Comparison of ENCODE assay signal across 9 cellular contexts in genomic region chr10:8060010-8060703, GRCh38. TPM values are rescaled to one million over a fixed set of nuclear protein-coding genes. Genes with fewer than 3 reads are reported as not detected.
A peak's percentile ranks its signal among the peaks of the same experiment; 100 is the strongest.
DNase-seq lines count a peak whose midpoint lies in the region; ATAC-seq, FAIRE-seq and TF ChIP-seq lines count a peak whose summit lies in the region.
"Had no signal": no experiment of that assay in that cellular context is flagged by ENCODE, and none has a peak within 500 bp of the region (broad histone marks: within the 10 kb centered on the region; RNA-seq: fewer than 3 reads in every experiment).

No MANE protein-coding gene starts in this region.

- no peaks in the 10 kb centered on the region for H3K9me2 ChIP-seq in SK-N-SH

- H3K27me3 Mint-ChIP-seq in dendritic cell treated with granulocyte-macrophage colony-stimulating factor and Interleukin-4, amounts not matched to agents 40 ng/mL and 50 ng/mL, for 4 days = peaks cover 98% of the 10 kb centered on the region

- peaks cover 32% of the 10 kb centered on the region for H3F3A ChIP-seq in SK-N-SH (replicated peaks; ENCODE audit: insufficient read depth)

- DNase-seq in SK-N-SH = no peak
- peak in 1 of 2 donors; percentile 80 for DNase-seq in stimulated activated effector memory CD8-positive, alpha-beta T cell treated with anti-CD3 and anti-CD28 coated beads, Interleukin-12 subunit alpha, Interleukin-12 subunit beta, amount 100 ng/mL, for 72 hours (ENCODE audit: low spot score in 2 of 2)
- DNase-seq in COR-L47 (lab: John Stamatoyannopoulos, UW) = no peak
- no peak for DNase-seq in D341Med (ENCODE audit: low spot score)
- DNase-seq in frontal cortex (ENCODE audit: low spot score in 2 of 2) = no peak

- POLR2A ChIA-PET in SK-N-SH (lab: Yijun Ruan, JAX) = interaction anchor here (0.6 to 5.3 kb wide), 12 partner anchors 10 to 1179 kb away, joined by 3 to 33 read pairs (median 7); no protein-coding TSS in a partner anchor

- H3K27ac ChIP-seq in SK-N-SH (ENCODE audit: low read depth in 2 of 2, low read length in 1 of 2) = peak overlapping the region; percentile 96 to 98

- H3K4me1 ChIP-seq in SK-N-SH (ENCODE audit: control insufficient read depth in 1 of 2, insufficient read depth in 2 of 2, low read depth in 1 of 2, low read length in 1 of 2) = peaks cover 19 to 60% of the 10 kb centered on the region in 2 experiments

- WGBS in SK-N-SH (ENCODE audit: low lambda C conversion rate) = 21% methylated on average over 15 of the region's 15 CpGs

- H3K9me3 Mint-ChIP-seq in dendritic cell treated with granulocyte-macrophage colony-stimulating factor and Interleukin-4, amounts not matched to agents 40 ng/mL and 50 ng/mL, for 4 days = no peaks in the 10 kb centered on the region
- no peaks in the 10 kb centered on the region for H3K9me3 Mint-ChIP-seq in stimulated activated effector memory CD8-positive, alpha-beta T cell treated with anti-CD3 and anti-CD28 coated beads, Interleukin-12 subunit alpha, Interleukin-12 subunit beta, amount 100 ng/mL, for 72 hours

- no peak for FAIRE-seq in frontal cortex (lab: Jason Lieb, UNC)
- FAIRE-seq: islet of Langerhans had no signal

- H3K9me3 ChIP-seq in SK-N-SH = no peaks in the 10 kb centered on the region

- CTCF ChIA-PET in SK-N-SH (lab: Yijun Ruan, JAX) = interaction anchor here (0.5 to 2.4 kb wide), 15 partner anchors 9 to 1244 kb away, joined by 3 to 9 read pairs (median 3); no protein-coding TSS in a partner anchor

- ATAC-seq in GM18519 (IDR thresholded peaks at IDR 0.05; ENCODE audit: low FRiP score, unreplicated experiment) (peak; percentile 47), HG02623 (IDR thresholded peaks at IDR 0.05; ENCODE audit: unreplicated experiment) (peak; percentile 43)
- ATAC-seq in stimulated activated effector memory CD8-positive, alpha-beta T cell treated with anti-CD3 and anti-CD28 coated beads, Interleukin-12 subunit alpha, Interleukin-12 subunit beta, amount 100 ng/mL, for 72 hours = peak; percentile 51

- intact Hi-C loops in dendritic cell treated with granulocyte-macrophage colony-stimulating factor and Interleukin-4, amounts not matched to agents 40 ng/mL and 50 ng/mL, for 4 days (cut with micrococcal nuclease) = no loop called here

- H3K4me3 Mint-ChIP-seq in dendritic cell treated with granulocyte-macrophage colony-stimulating factor and Interleukin-4, amounts not matched to agents 40 ng/mL and 50 ng/mL, for 4 days = peak overlapping the region; percentile 33
- H3K4me3 Mint-ChIP-seq in stimulated activated effector memory CD8-positive, alpha-beta T cell treated with anti-CD3 and anti-CD28 coated beads, Interleukin-12 subunit alpha, Interleukin-12 subunit beta, amount 100 ng/mL, for 72 hours = peak overlapping the region; percentile 81

- H3K4me2 ChIP-seq in SK-N-SH = peak overlapping the region; percentile 98

- H3K27ac Mint-ChIP-seq in dendritic cell treated with granulocyte-macrophage colony-stimulating factor and Interleukin-4, amounts not matched to agents 40 ng/mL and 50 ng/mL, for 4 days = no peak overlapping the region
- peak overlapping the region; percentile 95 for H3K27ac Mint-ChIP-seq in stimulated activated effector memory CD8-positive, alpha-beta T cell treated with anti-CD3 and anti-CD28 coated beads, Interleukin-12 subunit alpha, Interleukin-12 subunit beta, amount 100 ng/mL, for 72 hours

- TF ChIP-seq RAD21 in SK-N-SH (IDR thresholded peaks at IDR 0.05; ENCODE audit: low read length) = peak; percentile 42

- peak overlapping the region; percentile 86 to 92 for H3K4me3 ChIP-seq in SK-N-SH (ENCODE audit: low read depth in 2 of 2, low read length in 1 of 2)

- H3K79me2 ChIP-seq in SK-N-SH (ENCODE audit: insufficient read depth) = peaks cover 100% of the 10 kb centered on the region

- H3K36me3 ChIP-seq in SK-N-SH (replicated peaks in 1 of 2; ENCODE audit: control insufficient read depth in 1 of 2, insufficient read depth in 2 of 2, low read length in 1 of 2) = peaks cover 68 to 72% of the 10 kb centered on the region in 2 experiments

- H3K9ac ChIP-seq in SK-N-SH = peak overlapping the region; percentile 96

- peak; percentile 28 to 85 for TF ChIP-seq EP300 in SK-N-SH (IDR thresholded peaks at IDR 0.05; ENCODE audit: borderline replicate concordance in 1 of 2, low read depth in 1 of 2, low read length in 1 of 2)

- no peak for TF ChIP-seq CTCF in SK-N-SH (IDR thresholded peaks at IDR 0.05)

- H2AFZ ChIP-seq in SK-N-SH (ENCODE audit: low read depth) = no peak overlapping the region

- H4K20me1 ChIP-seq in SK-N-SH (ENCODE audit: insufficient read depth) = peaks cover 49% of the 10 kb centered on the region

- H3K27me3 ChIP-seq in SK-N-SH (ENCODE audit: insufficient read depth) = no peaks in the 10 kb centered on the region

- H3K4me1 Mint-ChIP-seq in dendritic cell treated with granulocyte-macrophage colony-stimulating factor and Interleukin-4, amounts not matched to agents 40 ng/mL and 50 ng/mL, for 4 days (ENCODE audit: low read depth) = peaks cover 30% of the 10 kb centered on the region
- peaks cover 84% of the 10 kb centered on the region for H3K4me1 Mint-ChIP-seq in stimulated activated effector memory CD8-positive, alpha-beta T cell treated with anti-CD3 and anti-CD28 coated beads, Interleukin-12 subunit alpha, Interleukin-12 subunit beta, amount 100 ng/mL, for 72 hours

- H3K36me3 Mint-ChIP-seq in dendritic cell treated with granulocyte-macrophage colony-stimulating factor and Interleukin-4, amounts not matched to agents 40 ng/mL and 50 ng/mL, for 4 days (ENCODE audit: low read depth) = no peaks in the 10 kb centered on the region
- peaks cover 94% of the 10 kb centered on the region for H3K36me3 Mint-ChIP-seq in stimulated activated effector memory CD8-positive, alpha-beta T cell treated with anti-CD3 and anti-CD28 coated beads, Interleukin-12 subunit alpha, Interleukin-12 subunit beta, amount 100 ng/mL, for 72 hours

TF ChIP-seq in SK-N-SH, 30 proteins besides CTCF, POLR2A, EP300 and RAD21 (continues in another document):
- TF ChIP-seq SIN3A (IDR thresholded peaks at IDR 0.05; ENCODE audit: borderline replicate concordance, low read depth, low read length) = peak; percentile 69; the same call in 1 of the 2 replicates
- TF ChIP-seq POLR2AphosphoS5 (IDR thresholded peaks at IDR 0.05; ENCODE audit: low read depth, low read length) = peak; percentile 71; the same call in 1 of the 2 replicates
- TF ChIP-seq, protein P1, sequence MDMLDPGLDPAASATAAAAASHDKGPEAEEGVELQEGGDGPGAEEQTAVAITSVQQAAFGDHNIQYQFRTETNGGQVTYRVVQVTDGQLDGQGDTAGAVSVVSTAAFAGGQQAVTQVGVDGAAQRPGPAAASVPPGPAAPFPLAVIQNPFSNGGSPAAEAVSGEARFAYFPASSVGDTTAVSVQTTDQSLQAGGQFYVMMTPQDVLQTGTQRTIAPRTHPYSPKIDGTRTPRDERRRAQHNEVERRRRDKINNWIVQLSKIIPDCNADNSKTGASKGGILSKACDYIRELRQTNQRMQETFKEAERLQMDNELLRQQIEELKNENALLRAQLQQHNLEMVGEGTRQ (IDR thresholded peaks at IDR 0.05; ENCODE audit: borderline replicate concordance, low read depth, low read length) = no peak; the same call in 1 of the 2 replicates
- TF ChIP-seq TEAD4 (IDR thresholded peaks at IDR 0.05; ENCODE audit: borderline replicate concordance, insufficient read depth) = 0 out of 2 replicates have a peak, but pooled peaks have one; percentile 14
- peak; percentile 34; the same call in 1 of the 2 replicates for TF ChIP-seq TAF1 (IDR thresholded peaks at IDR 0.05; ENCODE audit: borderline replicate concordance, low read depth, low read length)
- TF ChIP-seq USF1 (IDR thresholded peaks at IDR 0.05; ENCODE audit: borderline replicate concordance, low read depth) = no peak
- TF ChIP-seq, protein P2, sequence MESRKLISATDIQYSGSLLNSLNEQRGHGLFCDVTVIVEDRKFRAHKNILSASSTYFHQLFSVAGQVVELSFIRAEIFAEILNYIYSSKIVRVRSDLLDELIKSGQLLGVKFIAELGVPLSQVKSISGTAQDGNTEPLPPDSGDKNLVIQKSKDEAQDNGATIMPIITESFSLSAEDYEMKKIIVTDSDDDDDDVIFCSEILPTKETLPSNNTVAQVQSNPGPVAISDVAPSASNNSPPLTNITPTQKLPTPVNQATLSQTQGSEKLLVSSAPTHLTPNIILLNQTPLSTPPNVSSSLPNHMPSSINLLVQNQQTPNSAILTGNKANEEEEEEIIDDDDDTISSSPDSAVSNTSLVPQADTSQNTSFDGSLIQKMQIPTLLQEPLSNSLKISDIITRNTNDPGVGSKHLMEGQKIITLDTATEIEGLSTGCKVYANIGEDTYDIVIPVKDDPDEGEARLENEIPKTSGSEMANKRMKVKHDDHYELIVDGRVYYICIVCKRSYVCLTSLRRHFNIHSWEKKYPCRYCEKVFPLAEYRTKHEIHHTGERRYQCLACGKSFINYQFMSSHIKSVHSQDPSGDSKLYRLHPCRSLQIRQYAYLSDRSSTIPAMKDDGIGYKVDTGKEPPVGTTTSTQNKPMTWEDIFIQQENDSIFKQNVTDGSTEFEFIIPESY (IDR thresholded peaks at IDR 0.05; ENCODE audit: borderline replicate concordance, low read depth) = peak; percentile 26; the same call in 1 of the 2 replicates
- no peak for TF ChIP-seq MEF2A (IDR thresholded peaks at IDR 0.05; ENCODE audit: borderline replicate concordance, low read depth)

RNA-seq across cellular contexts. Expression of gene GATA3, which starts 5.7 kb away (rescaled TPM):
- polyA plus RNA-seq in SK-N-SH (2012; rRNA removed) = 5.1 and 14.3 TPM in 2 replicates
- polyA plus RNA-seq in SK-N-SH (2012; cell fraction: cytosol; rRNA removed) = 13.1 and 16.2 TPM in 2 replicates
- polyA plus RNA-seq in SK-N-SH (2012; cell fraction: nucleus; rRNA removed) = 24.8 and 29.4 TPM in 2 replicates
- total RNA-seq in frontal cortex = not detected
